ENCODE assay signal across 26 cellular contexts in the genomic region with DNA sequence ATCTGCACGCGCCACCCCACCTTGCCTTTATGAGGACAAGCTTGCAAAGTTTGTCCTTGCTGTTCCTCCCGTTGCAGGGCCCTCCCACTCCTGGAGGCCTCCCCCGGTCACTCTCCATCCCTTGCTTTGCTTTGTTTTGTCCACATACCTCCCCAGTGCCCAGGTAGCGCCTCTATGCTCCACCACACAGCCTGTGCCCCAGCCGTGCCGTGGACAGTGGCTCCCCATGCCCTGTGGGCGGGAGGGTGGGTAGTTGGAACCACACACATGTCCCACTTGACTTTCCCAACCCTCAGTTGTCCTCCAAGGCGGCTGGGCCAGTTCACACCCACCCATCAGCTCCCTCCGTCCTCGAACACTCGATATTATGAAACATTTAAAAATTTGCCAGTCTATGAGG. TPM values are rescaled to one million over a fixed set of nuclear protein-coding genes. Genes with fewer than 3 reads are reported as not detected.
DNase-seq lines count a peak whose midpoint lies in the region; ATAC-seq, FAIRE-seq and TF ChIP-seq lines count a peak whose summit lies in the region.
"Had no signal": no experiment of that assay in that cellular context is flagged by ENCODE, and none has a peak within 500 bp of the region (broad histone marks: within the 10 kb centered on the region; RNA-seq: fewer than 3 reads in every experiment).

No MANE protein-coding gene starts in this region.

- H3K9me3 ChIP-seq in tibial artery = no peaks in the 10 kb centered on the region
- H3K9me3 ChIP-seq: heart right ventricle, upper lobe of right lung had no signal

- peaks cover 11 to 100% (median 79%) of the 10 kb centered on the region in 4 donors for H3K4me1 ChIP-seq in tibial artery

- TF ChIP-seq POLR2A in GM12891 (IDR thresholded peaks at IDR 0.05; ENCODE audit: low read depth, low read length) = no peak

- H3K4me3 ChIP-seq in brain microvascular endothelial cell (ENCODE audit: low read depth, low read length) = no peak overlapping the region
- no peak overlapping the region for H3K4me3 ChIP-seq in tibial artery
- H3K4me3 ChIP-seq: dorsolateral prefrontal cortex, heart right ventricle, upper lobe of right lung had no signal

- FAIRE-seq in GM12891 (lab: Jason Lieb, UNC) = no peak
- FAIRE-seq: GM12892, H54 had no signal

- H3K4me3 Mint-ChIP-seq in natural killer cell treated with Interleukin-12 subunit alpha and Interleukin-12 subunit beta and Interleukin-15 and Interleukin-18, amount 100 ng/mL, for 72 hours = no peak overlapping the region

- intact Hi-C loops in left cardiac atrium (cut with DNase I) (no loop called here), cardiac septum (cut with DNase I) (no loop called here), tibial artery (cut with DNase I; ENCODE audit: low total_unique reads) (no loop called here)

- no peaks in the 10 kb centered on the region for H3K9me3 Mint-ChIP-seq in natural killer cell treated with Interleukin-12 subunit alpha and Interleukin-12 subunit beta and Interleukin-15 and Interleukin-18, amount 100 ng/mL, for 72 hours
- H3K9me3 Mint-ChIP-seq: naive thymus-derived CD4-positive, alpha-beta T cell; T-cell had no signal

- H3K36me3 Mint-ChIP-seq in natural killer cell treated with Interleukin-12 subunit alpha and Interleukin-12 subunit beta and Interleukin-15 and Interleukin-18, amount 100 ng/mL, for 72 hours = peaks cover 18% of the 10 kb centered on the region

- no peaks in the 10 kb centered on the region for H3K27me3 ChIP-seq in brain microvascular endothelial cell (replicated peaks)
- H3K27me3 ChIP-seq in tibial artery = no peaks in the 10 kb centered on the region
- H3K27me3 ChIP-seq: BE2C, dorsolateral prefrontal cortex, heart right ventricle, upper lobe of right lung had no signal

- H3K27ac ChIP-seq in brain microvascular endothelial cell = peak overlapping the region; percentile 95
- peak overlapping the region; percentile 93 to 96 for H3K27ac ChIP-seq in tibial artery
- H3K27ac ChIP-seq: dorsolateral prefrontal cortex, epithelial cell of prostate, upper lobe of right lung had no signal

- in situ Hi-C loops in brain microvascular endothelial cell (cut with HindIII; ENCODE audit: low pct_ligation_motif_present, low sequenced_read_pairs) = no loop called here

- H3K27me3 Mint-ChIP-seq in natural killer cell treated with Interleukin-12 subunit alpha and Interleukin-12 subunit beta and Interleukin-15 and Interleukin-18, amount 100 ng/mL, for 72 hours = no peaks in the 10 kb centered on the region
- H3K27me3 Mint-ChIP-seq: naive thymus-derived CD4-positive, alpha-beta T cell; T-cell had no signal

- no peak for TF ChIP-seq CTCF in brain microvascular endothelial cell (IDR thresholded peaks at IDR 0.05; ENCODE audit: low read depth, low read length, missing control alignments)
- TF ChIP-seq CTCF in tibial artery (IDR thresholded peaks at IDR 0.05) = no peak

- peaks cover 32 to 36% of the 10 kb centered on the region in 2 donors for H3K4me1 Mint-ChIP-seq in natural killer cell treated with Interleukin-12 subunit alpha and Interleukin-12 subunit beta and Interleukin-15 and Interleukin-18, amount 100 ng/mL, for 72 hours (ENCODE audit: low read depth in 2 of 2)

- H3K27ac Mint-ChIP-seq in natural killer cell treated with Interleukin-12 subunit alpha and Interleukin-12 subunit beta and Interleukin-15 and Interleukin-18, amount 100 ng/mL, for 72 hours = peak overlapping the region in 1 of 2 donors; percentile 62
- H3K27ac Mint-ChIP-seq: T-cell had no signal

- H3K36me3 ChIP-seq in brain microvascular endothelial cell (replicated peaks) (no peaks in the 10 kb centered on the region), tibial artery (peaks cover 0 to 6% (median 0%) of the 10 kb centered on the region in 3 donors)

- DNase-seq in left cardiac atrium (peak; percentile 17), cardiac septum (ENCODE audit: low spot score) (no peak), brain microvascular endothelial cell (no peak), tibial artery (no peak), GM12891 (ENCODE audit: insufficient read length, low spot score) (no peak)
- DNase-seq in natural killer cell treated with Interleukin-12 subunit alpha and Interleukin-12 subunit beta and Interleukin-15 and Interleukin-18, amount 100 ng/mL, for 72 hours (ENCODE audit: low spot score) = peak; percentile 40
- DNase-seq: activated CD8-positive, alpha-beta memory T cell treated with anti-CD3 and anti-CD28 coated beads for 24 hours; activated naive CD4-positive, alpha-beta T cell; activated T-cell treated with anti-CD3 and anti-CD28 coated beads, Interleukin-2, amount 50 U/mL, for 1 hour; BE2C; Calu3; central memory CD4-positive, alpha-beta T cell; dorsolateral prefrontal cortex; Karpas-422; MV-4-11; naive thymus-derived CD4-positive, alpha-beta T cell; NCI-H510A treated with DMSO at 0.1 percent for 48 hours; T-cell; upper lobe of right lung had no signal

- ATAC-seq in left cardiac atrium (no peak), HG03520 (IDR thresholded peaks at IDR 0.05; ENCODE audit: unreplicated experiment) (no peak), GM18873 (IDR thresholded peaks at IDR 0.05; ENCODE audit: low FRiP score, unreplicated experiment) (no peak)
- no peak for ATAC-seq in natural killer cell treated with Interleukin-12 subunit alpha and Interleukin-12 subunit beta and Interleukin-15 and Interleukin-18, amount 100 ng/mL, for 72 hours
- ATAC-seq: heart right ventricle; naive thymus-derived CD4-positive, alpha-beta T cell; Panc1; upper lobe of right lung had no signal

TF ChIP-seq in GM12891, 5 proteins besides CTCF, POLR2A, EP300 and RAD21:
- TF ChIP-seq SPI1 (IDR thresholded peaks at IDR 0.05; ENCODE audit: low read depth, low read length) = no peak
- no peak for TF ChIP-seq POU2F2 (IDR thresholded peaks at IDR 0.05; ENCODE audit: low read depth, low read length)
- no peak for TF ChIP-seq TAF1 (IDR thresholded peaks at IDR 0.05; ENCODE audit: low read depth, low read length)
- no peak for TF ChIP-seq PAX5 (IDR thresholded peaks at IDR 0.05; ENCODE audit: insufficient read depth, low read length, severe bottlenecking)
- no peak for TF ChIP-seq POLR2AphosphoS5 (IDR thresholded peaks at IDR 0.05; ENCODE audit: low read depth, low read length)

RNA-seq across cellular contexts. Expression of a gene that starts 24.6 kb away (rescaled TPM):
- total RNA-seq in left cardiac atrium (10 to 100 TPM; 26.1 to 28.6 TPM), cardiac septum (35.8 TPM)
- 10 to 100 TPM; 43.5 to 83.6 TPM for total RNA-seq in natural killer cell treated with Interleukin-12 subunit alpha and Interleukin-12 subunit beta and Interleukin-15 and Interleukin-18, amount 100 ng/mL, for 72 hours
- 28.2 TPM for polyA plus RNA-seq in GM12891 (2012; ENCODE audit: low read depth, missing spikeins)

RNA-seq across cellular contexts. Expression of a gene that starts 43.7 kb away (rescaled TPM):
- 10 to 100 TPM; 31.5 to 70.7 TPM for total RNA-seq in left cardiac atrium
- total RNA-seq in cardiac septum = 11.5 TPM
- total RNA-seq in natural killer cell treated with Interleukin-12 subunit alpha and Interleukin-12 subunit beta and Interleukin-15 and Interleukin-18, amount 100 ng/mL, for 72 hours = 1,000 to 10,000 TPM in 1 of 2 donors, 100 to 1,000 TPM in 1; 448 to 1,246 TPM
- 62.1 TPM for polyA plus RNA-seq in GM12891 (2012; ENCODE audit: low read depth, missing spikeins)

Comparison
In these comparisons a context has a peak if more than half of its experiments do, and no peak if none do; other contexts are left out.
1. DNase-seq: peak in left cardiac atrium (single experiment) and natural killer cell treated with Interleukin-12 subunit alpha and Interleukin-12 subunit beta and Interleukin-15 and Interleukin-18, amount 100 ng/mL, for 72 hours (single experiment); none in cardiac septum (single experiment), brain microvascular endothelial cell (single experiment), tibial artery (0 of 2) and GM12891 (single experiment).
2. RNA of a gene that starts 43.7 kb away (total RNA-seq): 448 to 1,246 TPM in natural killer cell treated with Interleukin-12 subunit alpha and Interleukin-12 subunit beta and Interleukin-15 and Interleukin-18, amount 100 ng/mL, for 72 hours; 31.5 to 70.7 TPM in left cardiac atrium and 11.5 TPM in cardiac septum (single experiment); every median in the first group is over 4 times any median in the second.